9 cellular contexts compared by ENCODE assay signal in genomic region chr4:121192500-121192899, GRCh38. TPM values are rescaled to one million over a fixed set of nuclear protein-coding genes. Genes with fewer than 3 reads are reported as not detected.
DNase-seq lines count a peak whose midpoint lies in the region; ATAC-seq, FAIRE-seq and TF ChIP-seq lines count a peak whose summit lies in the region.
"Had no signal": no experiment of that assay in that cellular context is flagged by ENCODE, and none has a peak within 500 bp of the region (broad histone marks: within the 10 kb centered on the region; RNA-seq: fewer than 3 reads in every experiment).

No MANE protein-coding gene starts in this region.

- no peaks in the 10 kb centered on the region for H3K4me1 Mint-ChIP-seq in astrocyte (ENCODE audit: low read depth, unreplicated experiment)

- ATAC-seq in upper lobe of right lung = peak; percentile 83

- peaks cover 4% of the 10 kb centered on the region for H3K27me3 Mint-ChIP-seq in astrocyte (ENCODE audit: low read depth, unreplicated experiment)

- peak; percentile 87 for FAIRE-seq in astrocyte (lab: Jason Lieb, UNC)

- H3K27me3 ChIP-seq in GM23248 (replicated peaks; ENCODE audit: insufficient read depth) (no peaks in the 10 kb centered on the region), astrocyte (ENCODE audit: insufficient read depth, low read length) (no peaks in the 10 kb centered on the region), upper lobe of right lung (no peaks in the 10 kb centered on the region)

- H3F3A ChIP-seq in GM23248 (ENCODE audit: insufficient read depth) = no peaks in the 10 kb centered on the region

- H3K4me3 ChIP-seq in GM23248 = peak overlapping the region; percentile 54
- H3K4me3 ChIP-seq in astrocyte (ENCODE audit: insufficient read depth, low read depth, low read length) = no peak overlapping the region
- peak overlapping the region; percentile 31 for H3K4me3 ChIP-seq in upper lobe of right lung
- H3K4me3 ChIP-seq: BLaER1 treated with 17β-estradiol and CSF1 and Interleukin-3, amounts not matched to agents 10 nM and 100 nM had no signal

- H3K4me3 Mint-ChIP-seq in astrocyte (ENCODE audit: unreplicated experiment) = no peak overlapping the region

- in situ Hi-C loops in GM23248 (cut with MboI) = loop anchor here (10.0 kb wide), 1 partner anchor 62 kb away; no protein-coding TSS in a partner anchor

- H3K79me2 ChIP-seq in GM23248 (ENCODE audit: insufficient read depth) (no peaks in the 10 kb centered on the region), astrocyte (ENCODE audit: insufficient read depth, low read length) (no peaks in the 10 kb centered on the region)

- H3K9ac ChIP-seq in GM23248 (no peak overlapping the region), astrocyte (ENCODE audit: low read length) (peak overlapping the region; percentile 27)
- H3K9ac ChIP-seq: BLaER1 treated with 17β-estradiol and CSF1 and Interleukin-3, amounts not matched to agents 10 nM and 100 nM had no signal

- H3K36me3 ChIP-seq in GM23248 (ENCODE audit: low read depth) (no peaks in the 10 kb centered on the region), astrocyte (ENCODE audit: insufficient read depth, low read length) (no peaks in the 10 kb centered on the region), upper lobe of right lung (no peaks in the 10 kb centered on the region)
- H3K36me3 ChIP-seq: BLaER1 treated with 17β-estradiol and CSF1 and Interleukin-3, amounts not matched to agents 10 nM and 100 nM had no signal

- H3K4me1 ChIP-seq in GM23248 (ENCODE audit: insufficient read depth) (peaks cover 6% of the 10 kb centered on the region; the same call in 1 of the 2 replicates), astrocyte (ENCODE audit: insufficient read depth, low read length) (no peaks in the 10 kb centered on the region), upper lobe of right lung (no peaks in the 10 kb centered on the region)

- H3K9me3 ChIP-seq in GM23248 (ENCODE audit: low read depth) (no peaks in the 10 kb centered on the region), astrocyte (ENCODE audit: insufficient read depth, low read depth, low read length) (no peaks in the 10 kb centered on the region), upper lobe of right lung (no peaks in the 10 kb centered on the region)
- H3K9me3 ChIP-seq: BLaER1 treated with 17β-estradiol and CSF1 and Interleukin-3, amounts not matched to agents 10 nM and 100 nM had no signal

- 18 to 20% methylated on average over 6 of the region's 6 CpGs for WGBS in GM23248 (ENCODE audit: low coverage in 1 of 2, low lambda C conversion rate in 2 of 2, missing lambda C conversion rate in 2 of 2), 2 experiments

- no peaks in the 10 kb centered on the region for H4K20me1 ChIP-seq in GM23248 (ENCODE audit: insufficient read depth)
- H4K20me1 ChIP-seq in astrocyte (ENCODE audit: insufficient read depth, low read length) = no peaks in the 10 kb centered on the region
- H4K20me1 ChIP-seq: BLaER1 treated with 17β-estradiol and CSF1 and Interleukin-3, amounts not matched to agents 10 nM and 100 nM had no signal

- no peaks in the 10 kb centered on the region for H3K9me3 Mint-ChIP-seq in astrocyte (ENCODE audit: unreplicated experiment)

- no peak overlapping the region for H3K27ac Mint-ChIP-seq in astrocyte (ENCODE audit: unreplicated experiment)

- H3K36me3 Mint-ChIP-seq in astrocyte (ENCODE audit: low read depth, unreplicated experiment) = no peaks in the 10 kb centered on the region

- H3K27ac ChIP-seq in GM23248 = no peak overlapping the region
- no peak overlapping the region for H3K27ac ChIP-seq in astrocyte (ENCODE audit: low read depth, low read length)
- H3K27ac ChIP-seq in upper lobe of right lung = no peak overlapping the region
- H3K27ac ChIP-seq: BLaER1 treated with 17β-estradiol and CSF1 and Interleukin-3, amounts not matched to agents 10 nM and 100 nM had no signal

- H3K9me2 ChIP-seq in GM23248 (ENCODE audit: insufficient read depth) = no peaks in the 10 kb centered on the region

- intact Hi-C loops in upper lobe of right lung (cut with DNase I) = loop anchor here (10.0 kb wide), 1 partner anchor 62 kb away; no protein-coding TSS in a partner anchor

- H2AFZ ChIP-seq in GM23248 (peak overlapping the region; percentile 73), astrocyte (ENCODE audit: low read depth, low read length) (peak overlapping the region; percentile 43)

- DNase-seq in NCI-H1417 (lab: John Stamatoyannopoulos, UW) (peak; percentile 9 to 66 (median 11)), NCI-H1417 treated with DMSO at 0.1 percent for 48 hours (lab: John Stamatoyannopoulos, UW) (no peak), GM23248 (peak; percentile 73), NCI-H460 (ENCODE audit: extremely low read depth, low read depth) (peak; percentile 22), astrocyte (ENCODE audit: low read depth) (no peak), kidney glomerular epithelial cell (lab: John Stamatoyannopoulos, UW) (peak; percentile 60), upper lobe of right lung (no peak)
- DNase-seq in stimulated activated naive CD4-positive, alpha-beta T cell treated with Interleukin-2 at 50 U/mL for 16 hours (lab: John Stamatoyannopoulos, UW) = no peak

- H3K4me2 ChIP-seq in GM23248 (ENCODE audit: unreplicated experiment) = peak overlapping the region; percentile 69
- peak overlapping the region; percentile 62 for H3K4me2 ChIP-seq in astrocyte (ENCODE audit: low read length)
- H3K4me2 ChIP-seq: BLaER1 treated with 17β-estradiol and CSF1 and Interleukin-3, amounts not matched to agents 10 nM and 100 nM had no signal

- TF ChIP-seq CTCF in astrocyte (IDR thresholded peaks at IDR 0.05; ENCODE audit: insufficient read depth, low read depth, low read length) (peak; percentile 86), upper lobe of right lung (IDR thresholded peaks at IDR 0.05) (peak; percentile 83)

RNA-seq across cellular contexts. Expression of gene TNIP3, which starts 28.4 kb away (rescaled TPM):
- 0.76 and 1.4 TPM in 2 replicates for total RNA-seq in GM23248 (2014; rRNA removed; shearing (Covaris generic))
- 2.2 TPM in 2 replicates for polyA plus RNA-seq in GM23248 (2016; fragmentation: Nextera tagmentation; extraction: Ambion mirVana)
- total RNA-seq in NCI-H460 (2014; rRNA removed; shearing (Covaris generic)) = 1.1 and 4.2 TPM in 2 replicates
- 0.37 and 1.3 TPM in 2 replicates for polyA plus RNA-seq in NCI-H460 (2014; cell fraction: nucleus; rRNA removed)
- total RNA-seq in astrocyte = 0.14 TPM in 1 of 2 replicates, not detected in the other
- 2.3 TPM for total RNA-seq in upper lobe of right lung

Comparison
In these comparisons a context has a peak if more than half of its experiments do, and no peak if none do; other contexts are left out.
1. DNase-seq: peak in NCI-H1417 (3 of 3), GM23248 (single experiment), NCI-H460 (single experiment) and kidney glomerular epithelial cell (single experiment); none in NCI-H1417 treated with DMSO at 0.1 percent for 48 hours (single experiment), astrocyte (single experiment), upper lobe of right lung (single experiment) and stimulated activated naive CD4-positive, alpha-beta T cell treated with Interleukin-2 at 50 U/mL for 16 hours (single experiment).